8 cellular contexts compared by ENCODE assay signal in genomic region chr19:34254552-34255432, GRCh38. TPM values are rescaled to one million over a fixed set of nuclear protein-coding genes. Genes with fewer than 3 reads are reported as not detected.
DNase-seq lines count a peak whose midpoint lies in the region; ATAC-seq and TF ChIP-seq lines count a peak whose summit lies in the region.

A gene with protein sequence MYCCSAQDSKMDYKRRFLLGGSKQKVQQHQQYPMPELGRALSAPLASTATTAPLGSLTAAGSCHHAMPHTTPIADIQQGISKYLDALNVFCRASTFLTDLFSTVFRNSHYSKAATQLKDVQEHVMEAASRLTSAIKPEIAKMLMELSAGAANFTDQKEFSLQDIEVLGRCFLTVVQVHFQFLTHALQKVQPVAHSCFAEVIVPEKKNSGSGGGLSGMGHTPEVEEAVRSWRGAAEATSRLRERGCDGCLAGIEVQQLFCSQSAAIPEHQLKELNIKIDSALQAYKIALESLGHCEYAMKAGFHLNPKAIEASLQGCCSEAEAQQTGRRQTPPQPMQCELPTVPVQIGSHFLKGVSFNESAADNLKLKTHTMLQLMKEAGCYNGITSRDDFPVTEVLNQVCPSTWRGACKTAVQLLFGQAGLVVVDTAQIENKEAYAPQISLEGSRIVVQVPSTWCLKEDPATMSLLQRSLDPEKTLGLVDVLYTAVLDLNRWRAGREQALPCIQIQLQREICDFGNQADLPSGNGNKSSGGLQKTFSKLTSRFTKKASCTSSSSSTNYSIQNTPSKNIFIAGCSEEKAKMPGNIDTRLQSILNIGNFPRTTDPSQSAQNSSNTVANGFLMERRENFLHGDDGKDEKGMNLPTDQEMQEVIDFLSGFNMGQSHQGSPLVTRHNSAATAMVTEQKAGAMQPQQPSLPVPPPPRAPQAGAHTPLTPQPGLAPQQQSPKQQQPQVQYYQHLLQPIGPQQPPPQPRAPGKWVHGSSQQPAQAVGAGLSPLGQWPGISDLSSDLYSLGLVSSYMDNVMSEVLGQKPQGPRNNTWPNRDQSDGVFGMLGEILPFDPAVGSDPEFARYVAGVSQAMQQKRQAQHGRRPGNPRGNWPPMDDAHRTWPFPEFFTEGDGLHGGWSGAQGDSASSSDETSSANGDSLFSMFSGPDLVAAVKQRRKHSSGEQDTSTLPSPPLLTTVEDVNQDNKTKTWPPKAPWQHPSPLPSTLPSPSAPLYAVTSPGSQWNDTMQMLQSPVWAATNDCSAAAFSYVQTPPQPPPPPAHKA (N-terminal part only) (plus strand): TSS chr19:34254554. CDS start chr19:34300474, 45,920 bp downstream.

- TF ChIP-seq CTCF in foreskin keratinocyte (conservative IDR thresholded peaks at IDR 0.05), result no peak
- no peak for TF ChIP-seq CTCF in upper lobe of right lung (IDR thresholded peaks at IDR 0.05)

- H3K27me3 ChIP-seq in foreskin keratinocyte, result no peaks in the 10 kb centered on the region
- H3K27me3 ChIP-seq in neuron (ENCODE audit: insufficient read depth, low read length), result no peaks in the 10 kb centered on the region
- no peaks in the 10 kb centered on the region for H3K27me3 ChIP-seq in upper lobe of right lung

- H3K4me3 ChIP-seq in neuron (ENCODE audit: low read length) (peak within 1 kb of the TSS; percentile 78), upper lobe of right lung (peak within 1 kb of the TSS; percentile 92)

- intact Hi-C loops in upper lobe of right lung (cut with DNase I), result no loop called here

- H3K27ac ChIP-seq in foreskin keratinocyte, result peak within 1 kb of the TSS; percentile 83
- H3K27ac ChIP-seq in upper lobe of right lung, result peak within 1 kb of the TSS; percentile 92

- H2AFZ ChIP-seq in neuron (ENCODE audit: low read depth, low read length), result peak within 1 kb of the TSS; percentile 97

- H3K4me1 ChIP-seq in foreskin keratinocyte (peaks cover 4% of the 10 kb centered on the region), neuron (ENCODE audit: insufficient read depth, low read length) (peaks cover 13% of the 10 kb centered on the region), upper lobe of right lung (peaks cover 30% of the 10 kb centered on the region)

- H3K9me3 ChIP-seq in neuron (ENCODE audit: low read length), result no peaks in the 10 kb centered on the region
- H3K9me3 ChIP-seq in upper lobe of right lung, result no peaks in the 10 kb centered on the region

- H3K36me3 ChIP-seq in neuron (ENCODE audit: insufficient read depth, low read length) (peaks cover 2% of the 10 kb centered on the region), upper lobe of right lung (no peaks in the 10 kb centered on the region)

- peak; percentile 69 for ATAC-seq in GM18519 (IDR thresholded peaks at IDR 0.05; ENCODE audit: low FRiP score, unreplicated experiment)
- peak; percentile 81 for ATAC-seq in HG03025 (IDR thresholded peaks at IDR 0.05; ENCODE audit: low FRiP score, unreplicated experiment)
- peak; percentile 85 for ATAC-seq in foreskin keratinocyte
- peak; percentile 77 for ATAC-seq in upper lobe of right lung

- DNase-seq in 8988T (peak; percentile 94), NCI-H774 (lab: John Stamatoyannopoulos, UW) (peak; percentile 77), foreskin keratinocyte (no peak), upper lobe of right lung (peak; percentile 84)
- DNase-seq in activated T-helper 9 cell treated with anti-CD3 and anti-CD28 coated beads, Interleukin-2, amount 50 U/mL, for 16 hours (ENCODE audit: low read depth), result peak; percentile 79

RNA-seq across cellular contexts. Expression of the gene that starts here (rescaled TPM):
- total RNA-seq in foreskin keratinocyte, result 9.9 and 11.1 TPM in 2 replicates
- 2.1 and 2.4 TPM in 2 replicates for polyA plus RNA-seq in foreskin keratinocyte
- total RNA-seq in upper lobe of right lung, result 41.3 TPM

Comparison
In these comparisons a context has a peak if more than half of its experiments do, and no peak if none do; other contexts are left out.
1. DNase-seq: peak in 8988T (single experiment), NCI-H774 (single experiment), activated T-helper 9 cell treated with anti-CD3 and anti-CD28 coated beads, Interleukin-2, amount 50 U/mL, for 16 hours (single experiment) and upper lobe of right lung (single experiment); none in foreskin keratinocyte (0 of 2).
2. Peak in every context shown above with its lines, with median percentiles within 50 percentile points of each other: ATAC-seq.